Comparison of ENCODE assay signal across 1 cellular context in the genomic region with DNA sequence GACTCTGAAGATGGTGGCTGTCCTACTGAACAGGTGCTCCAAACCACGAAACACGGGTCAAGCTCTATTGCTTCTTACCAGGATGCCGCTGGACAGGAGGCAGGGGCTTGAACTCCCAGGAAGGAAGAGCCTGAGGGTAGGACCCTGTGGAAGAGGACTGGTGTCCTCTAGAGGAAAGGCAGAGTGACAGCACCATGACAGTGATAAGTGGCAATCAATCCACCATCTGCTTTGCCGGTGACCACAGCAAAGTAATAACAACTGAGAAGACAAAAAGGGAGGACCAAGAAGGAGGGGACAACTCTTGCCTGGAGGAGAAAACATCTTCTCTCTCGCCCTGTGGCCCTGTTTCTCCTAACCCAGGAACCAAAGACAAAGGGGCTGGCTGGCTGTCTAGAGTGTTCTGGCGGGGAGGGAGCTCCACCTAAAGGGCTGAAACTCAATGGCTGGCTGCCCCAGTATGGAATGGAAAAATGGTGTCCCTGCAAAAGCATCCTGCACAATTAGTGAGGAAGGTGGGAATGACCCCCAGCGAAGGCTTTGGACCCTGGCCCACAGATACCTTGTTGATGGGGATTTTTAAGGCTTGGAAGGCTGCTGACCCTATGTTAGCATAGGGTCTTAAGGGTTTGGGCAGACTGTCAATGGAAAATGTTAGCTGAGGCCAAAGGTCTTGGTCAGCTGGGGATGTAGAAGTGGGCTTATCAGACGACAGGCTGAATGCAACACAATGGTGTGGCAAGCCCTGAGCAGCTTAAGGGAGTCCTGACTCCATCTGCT.
TF ChIP-seq lines count a peak whose summit lies in the region.

No MANE protein-coding gene starts in this region.

TF ChIP-seq in WTC11, 78 proteins besides CTCF, POLR2A, EP300 and RAD21 (continued from another document):
- TF ChIP-seq, protein P1, sequence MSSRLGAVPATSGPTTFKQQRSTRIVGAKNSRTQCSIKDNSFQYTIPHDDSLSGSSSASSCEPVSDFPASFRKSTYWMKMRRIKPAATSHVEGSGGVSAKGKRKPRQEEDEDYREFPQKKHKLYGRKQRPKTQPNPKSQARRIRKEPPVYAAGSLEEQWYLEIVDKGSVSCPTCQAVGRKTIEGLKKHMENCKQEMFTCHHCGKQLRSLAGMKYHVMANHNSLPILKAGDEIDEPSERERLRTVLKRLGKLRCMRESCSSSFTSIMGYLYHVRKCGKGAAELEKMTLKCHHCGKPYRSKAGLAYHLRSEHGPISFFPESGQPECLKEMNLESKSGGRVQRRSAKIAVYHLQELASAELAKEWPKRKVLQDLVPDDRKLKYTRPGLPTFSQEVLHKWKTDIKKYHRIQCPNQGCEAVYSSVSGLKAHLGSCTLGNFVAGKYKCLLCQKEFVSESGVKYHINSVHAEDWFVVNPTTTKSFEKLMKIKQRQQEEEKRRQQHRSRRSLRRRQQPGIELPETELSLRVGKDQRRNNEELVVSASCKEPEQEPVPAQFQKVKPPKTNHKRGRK (CRISPR knock-in tag; IDR thresholded peaks at IDR 0.05; ENCODE audit: borderline replicate concordance), result no peak
- no peak for TF ChIP-seq TCF7 (CRISPR knock-in tag; IDR thresholded peaks at IDR 0.05; ENCODE audit: low read depth)
TF ChIP-seq in WTC11: peak in this region for 2.
